8 cellular contexts compared by ENCODE assay signal in genomic region chr19:45717131-45717982, GRCh38.
DNase-seq lines count a peak whose midpoint lies in the region; ATAC-seq and TF ChIP-seq lines count a peak whose summit lies in the region.

No MANE protein-coding gene starts in this region.

- peak overlapping the region; percentile 93 to 98 (median 97) for H3K27ac Mint-ChIP-seq in nephron

- peak overlapping the region; percentile 67 for H2AFZ ChIP-seq in MM.1S (ENCODE audit: low read length)

- H3K79me2 ChIP-seq in MM.1S (ENCODE audit: low read length) = peaks cover 66% of the 10 kb centered on the region

- H3K4me3 ChIP-seq in HAP-1 (peak overlapping the region; percentile 61), MM.1S (ENCODE audit: low read length) (peak overlapping the region; percentile 78)

- H3K9ac ChIP-seq in ES-I3 (ENCODE audit: low read depth, low read length) (peak overlapping the region; percentile 92), MM.1S (ENCODE audit: low read length) (peak overlapping the region; percentile 75)

- no peaks in the 10 kb centered on the region for H3K27me3 Mint-ChIP-seq in nephron (ENCODE audit: low read depth)

- peaks cover 16% of the 10 kb centered on the region; the same call in 1 of the 2 replicates for H3K4me1 ChIP-seq in ES-I3 (ENCODE audit: insufficient read depth, low read length)
- peaks cover 8% of the 10 kb centered on the region for H3K4me1 ChIP-seq in HAP-1
- peaks cover 14% of the 10 kb centered on the region for H3K4me1 ChIP-seq in MM.1S (ENCODE audit: low read length)

- H3K27me3 ChIP-seq in HAP-1 (ENCODE audit: low read depth) (no peaks in the 10 kb centered on the region), MM.1S (replicated peaks; ENCODE audit: insufficient read depth, low read length) (no peaks in the 10 kb centered on the region)

- peak overlapping the region; percentile 88 for H3K4me2 ChIP-seq in MM.1S (ENCODE audit: low read depth, low read length)

- H4K20me1 ChIP-seq in MM.1S (ENCODE audit: insufficient read depth, low read length) = no peaks in the 10 kb centered on the region

- H3K9me3 ChIP-seq in ES-I3 (ENCODE audit: control insufficient read depth, insufficient read depth, low read length) (no peaks in the 10 kb centered on the region), HAP-1 (no peaks in the 10 kb centered on the region), MM.1S (replicated peaks; ENCODE audit: insufficient read depth, low read length) (no peaks in the 10 kb centered on the region)

- H3K9me2 ChIP-seq in MM.1S (replicated peaks; ENCODE audit: insufficient read depth, low read length) = no peaks in the 10 kb centered on the region

- TF ChIP-seq CTCF in MM.1S (IDR thresholded peaks at IDR 0.05; ENCODE audit: low read length) (no peak; the same call in 1 of the 2 replicates), nephron (IDR thresholded peaks at IDR 0.05; ENCODE audit: unreplicated experiment in 3 of 3) (no peak)

- ATAC-seq in stimulated activated naive CD8-positive, alpha-beta T cell treated with anti-CD3 and anti-CD28 coated beads, Interleukin-15, Interleukin-2, amounts not matched to agents 100 U/mL and 50 U/mL, for 24 hours = peak; percentile 98

- peaks cover 3% of the 10 kb centered on the region; the same call in 1 of the 2 replicates for H3K36me3 ChIP-seq in ES-I3 (ENCODE audit: insufficient read depth, low read length)
- peaks cover 11% of the 10 kb centered on the region for H3K36me3 ChIP-seq in HAP-1 (replicated peaks)
- H3K36me3 ChIP-seq in MM.1S (replicated peaks; ENCODE audit: insufficient read depth, low read length) = no peaks in the 10 kb centered on the region

- no peaks in the 10 kb centered on the region for H3K9me3 Mint-ChIP-seq in nephron

- H3K4me1 Mint-ChIP-seq in nephron = peaks cover 22% of the 10 kb centered on the region

- peak overlapping the region; percentile 67; the same call in 1 of the 2 replicates for H3K27ac ChIP-seq in MM.1S (ENCODE audit: low read length)

- DNase-seq in HAP-1 (ENCODE audit: low spot score in 2 of 2) (peak; percentile 98 to 99), MM.1S (peak; percentile 99), SHP77 treated with DMSO at 0.1 percent for 48 hours (lab: John Stamatoyannopoulos, UW) (peak; percentile 94), activated gamma-delta T cell treated with Interleukin-2 at 50 U/mL for 16 hours (peak; percentile 96), fibroblast of the conjunctiva (ENCODE audit: low read depth) (peak; percentile 99)
- peak; percentile 97 for DNase-seq in stimulated activated naive CD8-positive, alpha-beta T cell treated with anti-CD3 and anti-CD28 coated beads, Interleukin-15, Interleukin-2, amounts not matched to agents 100 U/mL and 50 U/mL, for 24 hours

- in situ Hi-C loops in HAP-1 (cut with MboI; ENCODE audit: low sequenced_read_pairs) = no loop called here

- peaks cover 19% of the 10 kb centered on the region for H3K36me3 Mint-ChIP-seq in nephron (ENCODE audit: low read depth)

- H3F3A ChIP-seq in MM.1S (ENCODE audit: insufficient read depth, low read length) = peaks cover 10% of the 10 kb centered on the region; the same call in 1 of the 2 replicates

- H3K4me3 Mint-ChIP-seq in nephron = peak overlapping the region; percentile 90 to 98 (median 94)

Comparison
In these comparisons a context has a peak if more than half of its experiments do, and no peak if none do; other contexts are left out.
1. Peak in every context shown above with its lines: DNase-seq, ATAC-seq, H3K4me3 ChIP-seq and H3K27ac ChIP-seq.